ENCODE assay signal across 20 cellular contexts in the genomic region with DNA sequence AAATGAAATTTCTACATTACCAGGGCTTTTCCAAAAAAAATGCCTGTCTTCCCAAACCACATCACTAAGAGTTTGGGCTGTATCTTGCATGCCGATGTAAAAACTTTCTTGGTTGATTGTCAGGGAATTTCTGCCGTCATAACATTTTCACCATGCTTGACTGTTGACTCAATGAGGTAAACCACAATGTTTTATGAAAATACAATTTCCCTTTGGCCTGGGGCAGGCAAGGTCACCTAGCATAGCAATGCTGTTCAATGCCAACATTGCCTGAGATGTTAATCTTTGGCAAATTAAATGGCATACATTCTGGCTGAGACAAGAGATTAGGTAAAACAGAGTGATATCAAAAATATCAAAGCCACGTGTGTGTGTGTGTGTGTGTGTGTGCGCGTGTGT.
DNase-seq lines count a peak whose midpoint lies in the region; ATAC-seq and TF ChIP-seq lines count a peak whose summit lies in the region.
"Had no signal": no experiment of that assay in that cellular context is flagged by ENCODE, and none has a peak within 500 bp of the region (broad histone marks: within the 10 kb centered on the region; RNA-seq: fewer than 3 reads in every experiment).

No MANE protein-coding gene starts in this region.

- H3K9me3 ChIP-seq in smooth muscle cell (replicated peaks; ENCODE audit: low read depth) (no peaks in the 10 kb centered on the region), right lobe of liver (no peaks in the 10 kb centered on the region), right cardiac atrium (ENCODE audit: control insufficient read depth, low read length) (no peaks in the 10 kb centered on the region)
- H3K9me3 ChIP-seq: esophagus squamous epithelium, HAP-1 had no signal

- H3K27me3 ChIP-seq in smooth muscle cell (ENCODE audit: low read depth), result no peaks in the 10 kb centered on the region
- H3K27me3 ChIP-seq in right lobe of liver, result no peaks in the 10 kb centered on the region
- H3K27me3 ChIP-seq in right cardiac atrium (ENCODE audit: control insufficient read depth, insufficient read depth), result no peaks in the 10 kb centered on the region
- H3K27me3 ChIP-seq: BLaER1 treated with 17β-estradiol and CSF1 and Interleukin-3, amounts not matched to agents 10 nM and 100 nM; esophagus squamous epithelium; neural progenitor cell had no signal

- intact Hi-C loops in right lobe of liver (cut with DNase I) (no loop called here), right cardiac atrium (cut with DNase I) (no loop called here)

- DNase-seq in AG09319 (ENCODE audit: extremely low read depth, low read depth) (peak; percentile 60), LHCN-M2 (ENCODE audit: low read depth) (peak; percentile 76), astrocyte of the hippocampus (ENCODE audit: low read depth, low spot score) (peak; percentile 74), kidney glomerular epithelial cell (lab: John Stamatoyannopoulos, UW) (peak; percentile 41), smooth muscle cell (lab: John Stamatoyannopoulos, UW; ENCODE audit: unreplicated experiment) (no peak), right lobe of liver (no peak), right cardiac atrium (no peak)
- DNase-seq in stimulated activated naive CD4-positive, alpha-beta T cell treated with Interleukin-2 at 50 U/mL for 16 hours (lab: John Stamatoyannopoulos, UW), result no peak
- DNase-seq: activated CD8-positive, alpha-beta T cell treated with anti-CD3 and anti-CD28 coated beads, Interleukin-2, amount 10 ng/mL, durations not matched to agents 7 days and 5 days; amygdala; esophagus squamous epithelium; NCI-H187; NCI-H524 treated with DMSO at 0.1 percent for 48 hours; retina; stimulated activated CD4-positive, alpha-beta T cell treated with anti-CD3 and anti-CD28 coated beads, Interleukin-1b, Interleukin-23, amount 100 ng/mL, for 48 hours had no signal

- no peaks in the 10 kb centered on the region for H4K20me1 ChIP-seq in smooth muscle cell (ENCODE audit: low read depth)
- H4K20me1 ChIP-seq: BLaER1 treated with 17β-estradiol and CSF1 and Interleukin-3, amounts not matched to agents 10 nM and 100 nM had no signal

- no peaks in the 10 kb centered on the region for H3K4me1 ChIP-seq in smooth muscle cell (ENCODE audit: low read depth)
- no peaks in the 10 kb centered on the region for H3K4me1 ChIP-seq in right lobe of liver
- no peaks in the 10 kb centered on the region for H3K4me1 ChIP-seq in right cardiac atrium (ENCODE audit: control insufficient read depth, insufficient read depth, low read length)
- H3K4me1 ChIP-seq: esophagus squamous epithelium, HAP-1, neural progenitor cell had no signal

- TF ChIP-seq CTCF in AG09319 (IDR thresholded peaks at IDR 0.05; ENCODE audit: low read depth, low read length) (no peak), smooth muscle cell (IDR thresholded peaks at IDR 0.05; ENCODE audit: borderline replicate concordance, insufficient read depth, poor library complexity, severe bottlenecking) (no peak), right lobe of liver (IDR thresholded peaks at IDR 0.05) (no peak)

- H3K27ac ChIP-seq in smooth muscle cell (ENCODE audit: low read depth) (no peak overlapping the region), right lobe of liver (no peak overlapping the region), right cardiac atrium (ENCODE audit: low read length) (no peak overlapping the region)
- H3K27ac ChIP-seq: BLaER1 treated with 17β-estradiol and CSF1 and Interleukin-3, amounts not matched to agents 10 nM and 100 nM; esophagus squamous epithelium; neural progenitor cell; PC-9; VCaP had no signal

- no peak overlapping the region for H3K4me2 ChIP-seq in smooth muscle cell
- H3K4me2 ChIP-seq: BLaER1 treated with 17β-estradiol and CSF1 and Interleukin-3, amounts not matched to agents 10 nM and 100 nM; neural progenitor cell; PC-9 had no signal

- H3K36me3 ChIP-seq in smooth muscle cell (ENCODE audit: low read depth) (no peaks in the 10 kb centered on the region), right lobe of liver (no peaks in the 10 kb centered on the region)
- H3K36me3 ChIP-seq: BLaER1 treated with 17β-estradiol and CSF1 and Interleukin-3, amounts not matched to agents 10 nM and 100 nM; esophagus squamous epithelium; HAP-1; neural progenitor cell had no signal

- no peaks in the 10 kb centered on the region for H3F3A ChIP-seq in smooth muscle cell (ENCODE audit: low read depth)

- H3K4me3 ChIP-seq in smooth muscle cell, result no peak overlapping the region
- no peak overlapping the region for H3K4me3 ChIP-seq in right lobe of liver
- no peak overlapping the region for H3K4me3 ChIP-seq in right cardiac atrium (ENCODE audit: low read length)
- H3K4me3 ChIP-seq: BLaER1 treated with 17β-estradiol and CSF1 and Interleukin-3, amounts not matched to agents 10 nM and 100 nM; esophagus squamous epithelium; HAP-1; neural progenitor cell; PC-9 had no signal

- H3K9ac ChIP-seq in smooth muscle cell (ENCODE audit: low read depth), result no peak overlapping the region
- H3K9ac ChIP-seq: BLaER1 treated with 17β-estradiol and CSF1 and Interleukin-3, amounts not matched to agents 10 nM and 100 nM; neural progenitor cell had no signal

- no peak for ATAC-seq in right lobe of liver
- no peak for ATAC-seq in right cardiac atrium
- ATAC-seq: activated CD8-positive, alpha-beta T cell treated with anti-CD3 and anti-CD28 coated beads, Interleukin-2, amount 10 ng/mL, durations not matched to agents 7 days and 5 days had no signal

- H3K79me2 ChIP-seq in smooth muscle cell (ENCODE audit: low read depth), result no peaks in the 10 kb centered on the region

- 78% methylated on average over 5 of the region's 5 CpGs for WGBS in smooth muscle cell (ENCODE audit: low lambda C conversion rate)
- 42% methylated on average over 5 of the region's 5 CpGs for WGBS in right lobe of liver (ENCODE audit: insufficient coverage, low coverage, low lambda C conversion rate, missing lambda C conversion rate)
- WGBS in right cardiac atrium, result 71% methylated on average over 5 of the region's 5 CpGs

- no peak for TF ChIP-seq POLR2A in right lobe of liver (IDR thresholded peaks at IDR 0.05)

- no peak overlapping the region for H2AFZ ChIP-seq in smooth muscle cell (ENCODE audit: low read depth)
- H2AFZ ChIP-seq: neural progenitor cell, PC-9 had no signal

Comparison
In these comparisons a context has a peak if more than half of its experiments do, and no peak if none do; other contexts are left out.
1. DNase-seq: peak in AG09319 (single experiment), LHCN-M2 (single experiment), astrocyte of the hippocampus (single experiment) and kidney glomerular epithelial cell (single experiment); none in smooth muscle cell (single experiment), right lobe of liver (0 of 3), right cardiac atrium (0 of 3) and stimulated activated naive CD4-positive, alpha-beta T cell treated with Interleukin-2 at 50 U/mL for 16 hours (single experiment).